Comparison of ENCODE assay signal across 1 cellular context in the genomic region with DNA sequence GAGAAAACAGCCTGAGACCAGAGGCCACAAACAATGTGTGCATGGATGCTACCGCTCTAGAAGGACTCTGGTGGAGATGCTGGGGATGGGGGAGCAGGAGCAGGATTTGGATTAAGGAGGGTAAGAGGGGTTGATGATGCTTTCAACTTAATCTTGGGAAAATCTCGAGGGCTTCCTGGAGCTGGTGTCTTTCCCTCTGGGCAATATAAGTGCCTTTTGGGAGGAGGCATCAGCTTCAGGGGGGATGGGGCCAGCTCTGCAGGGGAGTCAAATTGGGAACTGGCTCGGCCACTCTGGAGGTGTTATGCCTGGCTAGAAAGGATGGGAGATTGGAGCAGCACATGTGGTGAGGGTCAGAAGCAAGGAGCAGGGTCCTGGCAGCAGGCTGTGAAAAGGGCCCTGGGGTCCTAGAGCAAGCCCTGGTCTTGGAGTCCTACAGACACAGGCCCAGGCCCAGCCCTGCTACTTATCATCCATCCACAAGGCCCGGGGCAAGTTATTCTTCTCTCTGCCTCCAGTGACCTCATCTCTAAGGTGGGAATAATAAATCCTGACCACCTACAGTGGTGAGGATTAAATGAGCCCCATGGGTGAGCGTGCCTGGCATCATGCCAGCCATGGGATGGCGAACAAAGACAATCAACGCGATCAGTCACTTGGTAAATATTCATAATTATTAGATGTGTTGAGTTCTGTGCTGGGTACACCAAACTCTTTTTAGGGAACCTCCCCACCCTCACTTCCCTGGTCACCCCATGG.
TF ChIP-seq lines count a peak whose summit lies in the region.

No MANE protein-coding gene starts in this region.

TF ChIP-seq in HEK293, 187 proteins besides CTCF, POLR2A, EP300 and RAD21 (continued from another document):
- TF ChIP-seq TCF7L2 (IDR thresholded peaks at IDR 0.05; ENCODE audit: borderline replicate concordance, low read depth, low read length) (no peak), ZSCAN4 (tag by site-specific recombination; IDR thresholded peaks at IDR 0.05) (0 out of 2 replicates have a peak, but pooled peaks have one; percentile 31), PRDM1 (tag by site-specific recombination; IDR thresholded peaks at IDR 0.05) (no peak), ZBTB20 (tag by site-specific recombination; IDR thresholded peaks at IDR 0.05) (peak; percentile 86), ZNF544 (tag by site-specific recombination; IDR thresholded peaks at IDR 0.05) (no peak), ZNF433 (tag by site-specific recombination; IDR thresholded peaks at IDR 0.05; ENCODE audit: low read depth) (no peak), ZNF830 (tag by site-specific recombination; IDR thresholded peaks at IDR 0.05; ENCODE audit: low read depth) (no peak), ZNF362 (tag by site-specific recombination; IDR thresholded peaks at IDR 0.05) (no peak), ZNF184 (tag by site-specific recombination; IDR thresholded peaks at IDR 0.05) (peak; percentile 78; the same call in 1 of the 2 replicates), GFI1B (tag by site-specific recombination; IDR thresholded peaks at IDR 0.05) (peak; percentile 62), AEBP2 (tag by site-specific recombination; IDR thresholded peaks at IDR 0.05; ENCODE audit: borderline replicate concordance) (no peak), ZNF211 (tag by site-specific recombination; IDR thresholded peaks at IDR 0.05; ENCODE audit: low read depth) (no peak), KLF8 (tag by site-specific recombination; IDR thresholded peaks at IDR 0.05) (peak; percentile 59; the same call in 1 of the 2 replicates), ZNF2 (tag by site-specific recombination; IDR thresholded peaks at IDR 0.05) (no peak), ZNF341 (tag by site-specific recombination; IDR thresholded peaks at IDR 0.05; ENCODE audit: low read depth) (no peak), GLIS2 (tag by site-specific recombination; IDR thresholded peaks at IDR 0.05) (peak; percentile 60), ZBTB17 (tag by site-specific recombination; IDR thresholded peaks at IDR 0.05) (peak; percentile 41; the same call in 1 of the 2 replicates), ZFHX2 (tag by site-specific recombination; conservative IDR thresholded peaks at IDR 0.05) (peak; percentile 66), ZNF549 (tag by site-specific recombination; IDR thresholded peaks at IDR 0.05) (no peak), ZSCAN30 (tag by site-specific recombination; IDR thresholded peaks at IDR 0.05) (peak; percentile 62; the same call in 1 of the 2 replicates), ZNF202 (tag by site-specific recombination; IDR thresholded peaks at IDR 0.05; ENCODE audit: borderline replicate concordance) (no peak), ZNF600 (tag by site-specific recombination; IDR thresholded peaks at IDR 0.05) (peak; percentile 49; the same call in 1 of the 2 replicates), OSR2 (tag by site-specific recombination; IDR thresholded peaks at IDR 0.05) (peak; percentile 70; the same call in 1 of the 2 replicates), ZNF658 (tag by site-specific recombination; IDR thresholded peaks at IDR 0.05) (no peak), EGR2 (tag by site-specific recombination; IDR thresholded peaks at IDR 0.05; ENCODE audit: low read depth) (peak; percentile 60; the same call in 1 of the 2 replicates), ZNF223 (tag by site-specific recombination; IDR thresholded peaks at IDR 0.05) (no peak), ZNF843 (tag by site-specific recombination; IDR thresholded peaks at IDR 0.05) (peak; percentile 91), GLI2 (tag by site-specific recombination; IDR thresholded peaks at IDR 0.05; ENCODE audit: borderline replicate concordance, low read depth) (peak; percentile 83), ZIC2 (tag by site-specific recombination; IDR thresholded peaks at IDR 0.05) (peak; percentile 95), SP7 (tag by site-specific recombination; IDR thresholded peaks at IDR 0.05) (peak; percentile 83), ZNF16 (tag by site-specific recombination; IDR thresholded peaks at IDR 0.05; ENCODE audit: low read depth) (no peak)
- TF ChIP-seq, protein P1, sequence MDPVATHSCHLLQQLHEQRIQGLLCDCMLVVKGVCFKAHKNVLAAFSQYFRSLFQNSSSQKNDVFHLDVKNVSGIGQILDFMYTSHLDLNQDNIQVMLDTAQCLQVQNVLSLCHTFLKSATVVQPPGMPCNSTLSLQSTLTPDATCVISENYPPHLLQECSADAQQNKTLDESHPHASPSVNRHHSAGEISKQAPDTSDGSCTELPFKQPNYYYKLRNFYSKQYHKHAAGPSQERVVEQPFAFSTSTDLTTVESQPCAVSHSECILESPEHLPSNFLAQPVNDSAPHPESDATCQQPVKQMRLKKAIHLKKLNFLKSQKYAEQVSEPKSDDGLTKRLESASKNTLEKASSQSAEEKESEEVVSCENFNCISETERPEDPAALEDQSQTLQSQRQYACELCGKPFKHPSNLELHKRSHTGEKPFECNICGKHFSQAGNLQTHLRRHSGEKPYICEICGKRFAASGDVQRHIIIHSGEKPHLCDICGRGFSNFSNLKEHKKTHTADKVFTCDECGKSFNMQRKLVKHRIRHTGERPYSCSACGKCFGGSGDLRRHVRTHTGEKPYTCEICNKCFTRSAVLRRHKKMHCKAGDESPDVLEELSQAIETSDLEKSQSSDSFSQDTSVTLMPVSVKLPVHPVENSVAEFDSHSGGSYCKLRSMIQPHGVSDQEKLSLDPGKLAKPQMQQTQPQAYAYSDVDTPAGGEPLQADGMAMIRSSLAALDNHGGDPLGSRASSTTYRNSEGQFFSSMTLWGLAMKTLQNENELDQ (tag by site-specific recombination; IDR thresholded peaks at IDR 0.05; ENCODE audit: low read depth) = no peak
- TF ChIP-seq, protein P2, sequence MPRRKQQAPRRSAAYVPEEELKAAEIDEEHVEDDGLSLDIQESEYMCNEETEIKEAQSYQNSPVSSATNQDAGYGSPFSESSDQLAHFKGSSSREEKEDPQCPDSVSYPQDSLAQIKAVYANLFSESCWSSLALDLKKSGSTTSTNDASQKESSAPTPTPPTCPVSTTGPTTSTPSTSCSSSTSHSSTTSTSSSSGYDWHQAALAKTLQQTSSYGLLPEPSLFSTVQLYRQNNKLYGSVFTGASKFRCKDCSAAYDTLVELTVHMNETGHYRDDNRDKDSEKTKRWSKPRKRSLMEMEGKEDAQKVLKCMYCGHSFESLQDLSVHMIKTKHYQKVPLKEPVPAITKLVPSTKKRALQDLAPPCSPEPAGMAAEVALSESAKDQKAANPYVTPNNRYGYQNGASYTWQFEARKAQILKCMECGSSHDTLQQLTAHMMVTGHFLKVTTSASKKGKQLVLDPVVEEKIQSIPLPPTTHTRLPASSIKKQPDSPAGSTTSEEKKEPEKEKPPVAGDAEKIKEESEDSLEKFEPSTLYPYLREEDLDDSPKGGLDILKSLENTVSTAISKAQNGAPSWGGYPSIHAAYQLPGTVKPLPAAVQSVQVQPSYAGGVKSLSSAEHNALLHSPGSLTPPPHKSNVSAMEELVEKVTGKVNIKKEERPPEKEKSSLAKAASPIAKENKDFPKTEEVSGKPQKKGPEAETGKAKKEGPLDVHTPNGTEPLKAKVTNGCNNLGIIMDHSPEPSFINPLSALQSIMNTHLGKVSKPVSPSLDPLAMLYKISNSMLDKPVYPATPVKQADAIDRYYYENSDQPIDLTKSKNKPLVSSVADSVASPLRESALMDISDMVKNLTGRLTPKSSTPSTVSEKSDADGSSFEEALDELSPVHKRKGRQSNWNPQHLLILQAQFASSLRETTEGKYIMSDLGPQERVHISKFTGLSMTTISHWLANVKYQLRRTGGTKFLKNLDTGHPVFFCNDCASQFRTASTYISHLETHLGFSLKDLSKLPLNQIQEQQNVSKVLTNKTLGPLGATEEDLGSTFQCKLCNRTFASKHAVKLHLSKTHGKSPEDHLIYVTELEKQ (tag by site-specific recombination; IDR thresholded peaks at IDR 0.05; ENCODE audit: borderline replicate concordance) = peak; percentile 61; the same call in 1 of the 2 replicates
- TF ChIP-seq, protein P3, sequence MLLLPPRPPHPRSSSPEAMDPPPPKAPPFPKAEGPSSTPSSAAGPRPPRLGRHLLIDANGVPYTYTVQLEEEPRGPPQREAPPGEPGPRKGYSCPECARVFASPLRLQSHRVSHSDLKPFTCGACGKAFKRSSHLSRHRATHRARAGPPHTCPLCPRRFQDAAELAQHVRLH (tag by site-specific recombination; IDR thresholded peaks at IDR 0.05) = 0 out of 2 replicates have a peak, but pooled peaks have one; percentile 11
- TF ChIP-seq, protein P4, sequence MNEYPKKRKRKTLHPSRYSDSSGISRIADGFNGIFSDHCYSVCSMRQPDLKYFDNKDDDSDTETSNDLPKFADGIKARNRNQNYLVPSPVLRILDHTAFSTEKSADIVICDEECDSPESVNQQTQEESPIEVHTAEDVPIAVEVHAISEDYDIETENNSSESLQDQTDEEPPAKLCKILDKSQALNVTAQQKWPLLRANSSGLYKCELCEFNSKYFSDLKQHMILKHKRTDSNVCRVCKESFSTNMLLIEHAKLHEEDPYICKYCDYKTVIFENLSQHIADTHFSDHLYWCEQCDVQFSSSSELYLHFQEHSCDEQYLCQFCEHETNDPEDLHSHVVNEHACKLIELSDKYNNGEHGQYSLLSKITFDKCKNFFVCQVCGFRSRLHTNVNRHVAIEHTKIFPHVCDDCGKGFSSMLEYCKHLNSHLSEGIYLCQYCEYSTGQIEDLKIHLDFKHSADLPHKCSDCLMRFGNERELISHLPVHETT (tag by site-specific recombination; IDR thresholded peaks at IDR 0.05) = peak; percentile 88
- TF ChIP-seq, protein P5, sequence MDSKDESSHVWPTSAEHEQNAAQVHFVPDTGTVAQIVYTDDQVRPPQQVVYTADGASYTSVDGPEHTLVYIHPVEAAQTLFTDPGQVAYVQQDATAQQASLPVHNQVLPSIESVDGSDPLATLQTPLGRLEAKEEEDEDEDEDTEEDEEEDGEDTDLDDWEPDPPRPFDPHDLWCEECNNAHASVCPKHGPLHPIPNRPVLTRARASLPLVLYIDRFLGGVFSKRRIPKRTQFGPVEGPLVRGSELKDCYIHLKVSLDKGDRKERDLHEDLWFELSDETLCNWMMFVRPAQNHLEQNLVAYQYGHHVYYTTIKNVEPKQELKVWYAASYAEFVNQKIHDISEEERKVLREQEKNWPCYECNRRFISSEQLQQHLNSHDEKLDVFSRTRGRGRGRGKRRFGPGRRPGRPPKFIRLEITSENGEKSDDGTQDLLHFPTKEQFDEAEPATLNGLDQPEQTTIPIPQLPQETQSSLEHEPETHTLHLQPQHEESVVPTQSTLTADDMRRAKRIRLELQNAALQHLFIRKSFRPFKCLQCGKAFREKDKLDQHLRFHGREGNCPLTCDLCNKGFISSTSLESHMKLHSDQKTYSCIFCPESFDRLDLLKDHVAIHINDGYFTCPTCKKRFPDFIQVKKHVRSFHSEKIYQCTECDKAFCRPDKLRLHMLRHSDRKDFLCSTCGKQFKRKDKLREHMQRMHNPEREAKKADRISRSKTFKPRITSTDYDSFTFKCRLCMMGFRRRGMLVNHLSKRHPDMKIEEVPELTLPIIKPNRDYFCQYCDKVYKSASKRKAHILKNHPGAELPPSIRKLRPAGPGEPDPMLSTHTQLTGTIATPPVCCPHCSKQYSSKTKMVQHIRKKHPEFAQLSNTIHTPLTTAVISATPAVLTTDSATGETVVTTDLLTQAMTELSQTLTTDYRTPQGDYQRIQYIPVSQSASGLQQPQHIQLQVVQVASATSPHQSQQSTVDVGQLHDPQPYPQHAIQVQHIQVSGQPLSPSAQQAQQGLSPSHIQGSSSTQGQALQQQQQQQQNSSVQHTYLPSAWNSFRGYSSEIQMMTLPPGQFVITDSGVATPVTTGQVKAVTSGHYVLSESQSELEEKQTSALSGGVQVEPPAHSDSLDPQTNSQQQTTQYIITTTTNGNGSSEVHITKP (tag by site-specific recombination; IDR thresholded peaks at IDR 0.05) = peak; percentile 59
